ENCODE assay signal across 8 cellular contexts in genomic region chr17:42018339-42018738, GRCh38. TPM values are rescaled to one million over a fixed set of nuclear protein-coding genes. Genes with fewer than 3 reads are reported as not detected.
DNase-seq lines count a peak whose midpoint lies in the region; ATAC-seq, FAIRE-seq and TF ChIP-seq lines count a peak whose summit lies in the region.

No MANE protein-coding gene starts in this region.

- peaks cover 71% of the 10 kb centered on the region for H3K79me2 ChIP-seq in Karpas-422 (ENCODE audit: low read length)

- peaks cover 24 to 48% (median 38%) of the 10 kb centered on the region in 11 experiments for H3K36me3 ChIP-seq in BLaER1 treated with 17β-estradiol and CSF1 and Interleukin-3, amounts not matched to agents 10 nM and 100 nM
- H3K36me3 ChIP-seq in Karpas-422 (ENCODE audit: insufficient read depth, low read length), result peaks cover 9% of the 10 kb centered on the region; the same call in 1 of the 2 replicates

- TF ChIP-seq CTCF in MCF 10A (IDR thresholded peaks at IDR 0.05; ENCODE audit: unreplicated experiment), result no peak

- ATAC-seq in naive B cell (ENCODE audit: low read depth in 2 of 2) (no peak), GM21528 (IDR thresholded peaks at IDR 0.05; ENCODE audit: low FRiP score, unreplicated experiment) (no peak), HG02840 (IDR thresholded peaks at IDR 0.05; ENCODE audit: low FRiP score, unreplicated experiment) (no peak)

- H3K4me1 Mint-ChIP-seq in MCF 10A (ENCODE audit: insufficient read depth, unreplicated experiment) (peaks cover 26% of the 10 kb centered on the region), naive B cell (peaks cover 47 to 78% (median 65%) of the 10 kb centered on the region in 3 donors)

- FAIRE-seq in GM12892 (lab: Jason Lieb, UNC), result no peak

- TF ChIP-seq POLR2A in GM12892 (IDR thresholded peaks at IDR 0.05; ENCODE audit: low read depth, low read length), result no peak

- peak overlapping the region; percentile 79 to 98 (median 90); a peak in 19 of 20 replicates for H3K4me3 ChIP-seq in BLaER1 treated with 17β-estradiol and CSF1 and Interleukin-3, amounts not matched to agents 10 nM and 100 nM
- peak overlapping the region; percentile 82 for H3K4me3 ChIP-seq in Karpas-422 (ENCODE audit: low read length)

- DNase-seq in Karpas-422 (no peak), MCF 10A (ENCODE audit: unreplicated experiment) (no peak), naive B cell (no peak), DMS79 (lab: John Stamatoyannopoulos, UW) (no peak), GM12892 (ENCODE audit: insufficient read length) (no peak)

- peak overlapping the region in 9 of 11 experiments; percentile 94 to 100 (median 98); a peak in 15 of 22 replicates for H3K27ac ChIP-seq in BLaER1 treated with 17β-estradiol and CSF1 and Interleukin-3, amounts not matched to agents 10 nM and 100 nM
- peak overlapping the region; percentile 37; the same call in 1 of the 2 replicates for H3K27ac ChIP-seq in Karpas-422 (ENCODE audit: low read length)

- no peak overlapping the region for H2AFZ ChIP-seq in Karpas-422 (ENCODE audit: low read length)

- no TSS peak for BruUV-seq in MCF 10A (replicated peaks; lab: Mats Ljungman, UMichigan)

- H3K27me3 Mint-ChIP-seq in MCF 10A (ENCODE audit: insufficient read depth, unreplicated experiment), result no peaks in the 10 kb centered on the region
- no peaks in the 10 kb centered on the region for H3K27me3 Mint-ChIP-seq in naive B cell

- H4K20me1 ChIP-seq in BLaER1 treated with 17β-estradiol and CSF1 and Interleukin-3, amounts not matched to agents 10 nM and 100 nM, result peaks cover 2 to 19% (median 18%) of the 10 kb centered on the region in 11 experiments; a peak in 19 of 22 replicates
- no peaks in the 10 kb centered on the region; the same call in 1 of the 2 replicates for H4K20me1 ChIP-seq in Karpas-422 (ENCODE audit: insufficient read depth, low read depth, low read length)

- H3K4me3 Mint-ChIP-seq in MCF 10A (ENCODE audit: unreplicated experiment), result peak overlapping the region; percentile 99
- H3K4me3 Mint-ChIP-seq in naive B cell, result peak overlapping the region; percentile 92 to 100 (median 98)

- H3K36me3 Mint-ChIP-seq in MCF 10A (ENCODE audit: insufficient read depth, unreplicated experiment) (peaks cover 28% of the 10 kb centered on the region), naive B cell (peaks cover 0 to 12% of the 10 kb centered on the region in 2 donors)

- H3K9me3 Mint-ChIP-seq in MCF 10A (ENCODE audit: unreplicated experiment) (no peaks in the 10 kb centered on the region), naive B cell (peaks cover 0 to 1% (median 0%) of the 10 kb centered on the region in 7 donors)

- CTCF ChIA-PET in MCF 10A (lab: Yijun Ruan, JAX), result interaction anchor here (0.7 to 1.7 kb wide), 13 partner anchors 10 to 174 kb away, joined by 3 to 11 read pairs (median 3); no protein-coding TSS in a partner anchor

- POLR2A ChIA-PET in MCF 10A (lab: Yijun Ruan, JAX), result interaction anchor here (0.5 to 6.8 kb wide), 23 partner anchors 8 to 738 kb away, joined by 3 to 138 read pairs (median 4); partner anchors contain the start of genes ACLY, CAVIN1, CNP and DHX58

- H3K9ac ChIP-seq in BLaER1 treated with 17β-estradiol and CSF1 and Interleukin-3, amounts not matched to agents 10 nM and 100 nM, result peak overlapping the region in 3 of 11 experiments; percentile 96 to 99 (median 99); a peak in 5 of 22 replicates
- peak overlapping the region; percentile 98 for H3K9ac ChIP-seq in Karpas-422 (ENCODE audit: low read length)

- no peaks in the 10 kb centered on the region for H3K27me3 ChIP-seq in BLaER1 treated with 17β-estradiol and CSF1 and Interleukin-3, amounts not matched to agents 10 nM and 100 nM
- H3K27me3 ChIP-seq in Karpas-422 (ENCODE audit: low read length), result no peaks in the 10 kb centered on the region

- intact Hi-C loops in MCF 10A (cut with micrococcal nuclease), result no loop called here

- H3K4me2 ChIP-seq in BLaER1 treated with 17β-estradiol and CSF1 and Interleukin-3, amounts not matched to agents 10 nM and 100 nM, result peak overlapping the region; percentile 81 to 98 (median 88)
- peak overlapping the region; percentile 92 for H3K4me2 ChIP-seq in Karpas-422 (ENCODE audit: low read depth, low read length, poor library complexity, severe bottlenecking)

- H3K4me1 ChIP-seq in BLaER1 treated with 17β-estradiol and CSF1 and Interleukin-3, amounts not matched to agents 10 nM and 100 nM, result peaks cover 41 to 74% (median 57%) of the 10 kb centered on the region in 10 experiments
- H3K4me1 ChIP-seq in Karpas-422 (ENCODE audit: low read length), result peaks cover 43% of the 10 kb centered on the region

- 0 out of 2 replicates have a peak, but pooled peaks cover 5% of the 10 kb centered on the region for H3K9me2 ChIP-seq in Karpas-422 (replicated peaks; ENCODE audit: insufficient read depth, low read length)

- H3K9me3 ChIP-seq in BLaER1 treated with 17β-estradiol and CSF1 and Interleukin-3, amounts not matched to agents 10 nM and 100 nM (replicated peaks in 1 of 11), result no peaks in the 10 kb centered on the region
- H3K9me3 ChIP-seq in Karpas-422 (ENCODE audit: low read length), result no peaks in the 10 kb centered on the region

- H3K27ac Mint-ChIP-seq in MCF 10A (ENCODE audit: low read depth, unreplicated experiment) (peak overlapping the region; percentile 99), naive B cell (peak overlapping the region in 2 of 6 donors; percentile 42 to 97)

RNA-seq across cellular contexts. Expression of gene DNAJC7, which starts 1.1 kb away (rescaled TPM):
- total RNA-seq in Karpas-422 (2014; rRNA removed; shearing (Covaris generic); ENCODE audit: low replicate concordance), result 56.1 and 64.1 TPM in 2 replicates
- total RNA-seq in MCF 10A (2022), result 112 and 130 TPM in 2 replicates
- 10 to 100 TPM; 33.4 to 98.0 (median 77.4) TPM for polyA plus RNA-seq in naive B cell (ENCODE audit: low read depth in 6 of 6)
- 96.1 TPM for polyA plus RNA-seq in GM12892 (2012; ENCODE audit: missing spikeins)

RNA-seq across cellular contexts. Expression of gene NKIRAS2, which starts 1.6 kb away (rescaled TPM):
- 28.4 and 44.9 TPM in 2 replicates for total RNA-seq in Karpas-422 (2014; rRNA removed; shearing (Covaris generic); ENCODE audit: low replicate concordance)
- 34.1 and 40.0 TPM in 2 replicates for total RNA-seq in MCF 10A (2022)
- 10 to 100 TPM; 25.0 to 42.1 (median 36.1) TPM for polyA plus RNA-seq in naive B cell (ENCODE audit: low read depth in 6 of 6)
- polyA plus RNA-seq in GM12892 (2012; ENCODE audit: missing spikeins), result 19.2 TPM

RNA-seq across cellular contexts. Expression of gene C17orf113, which starts 32.1 kb away (rescaled TPM):
- total RNA-seq in Karpas-422 (2014; rRNA removed; shearing (Covaris generic); ENCODE audit: low replicate concordance), result not detected in 2 replicates
- 0.72 and 0.81 TPM in 2 replicates for total RNA-seq in MCF 10A (2022)
- polyA plus RNA-seq in naive B cell (ENCODE audit: low read depth in 6 of 6), result under 1 TPM; 0.13 to 0.87 (median 0.58) TPM
- polyA plus RNA-seq in GM12892 (2012; ENCODE audit: missing spikeins), result 0.32 TPM

RNA-seq across cellular contexts. Expression of gene CNP, which starts 51.7 kb away (rescaled TPM):
- total RNA-seq in Karpas-422 (2014; rRNA removed; shearing (Covaris generic); ENCODE audit: low replicate concordance), result 41.3 and 79.1 TPM in 2 replicates
- total RNA-seq in MCF 10A (2022), result 42.6 and 46.2 TPM in 2 replicates
- 10 to 100 TPM; 27.5 to 42.4 (median 34.8) TPM for polyA plus RNA-seq in naive B cell (ENCODE audit: low read depth in 6 of 6)
- 26.4 TPM for polyA plus RNA-seq in GM12892 (2012; ENCODE audit: missing spikeins)
